3 cellular contexts compared by ENCODE assay signal in genomic region chr16:47705268-47705667, GRCh38.
TF ChIP-seq lines count a peak whose summit lies in the region.

No MANE protein-coding gene starts in this region.

TF ChIP-seq in HepG2, 621 proteins besides CTCF, POLR2A, EP300 and RAD21 (continued from another document):
- TF ChIP-seq, protein P1, sequence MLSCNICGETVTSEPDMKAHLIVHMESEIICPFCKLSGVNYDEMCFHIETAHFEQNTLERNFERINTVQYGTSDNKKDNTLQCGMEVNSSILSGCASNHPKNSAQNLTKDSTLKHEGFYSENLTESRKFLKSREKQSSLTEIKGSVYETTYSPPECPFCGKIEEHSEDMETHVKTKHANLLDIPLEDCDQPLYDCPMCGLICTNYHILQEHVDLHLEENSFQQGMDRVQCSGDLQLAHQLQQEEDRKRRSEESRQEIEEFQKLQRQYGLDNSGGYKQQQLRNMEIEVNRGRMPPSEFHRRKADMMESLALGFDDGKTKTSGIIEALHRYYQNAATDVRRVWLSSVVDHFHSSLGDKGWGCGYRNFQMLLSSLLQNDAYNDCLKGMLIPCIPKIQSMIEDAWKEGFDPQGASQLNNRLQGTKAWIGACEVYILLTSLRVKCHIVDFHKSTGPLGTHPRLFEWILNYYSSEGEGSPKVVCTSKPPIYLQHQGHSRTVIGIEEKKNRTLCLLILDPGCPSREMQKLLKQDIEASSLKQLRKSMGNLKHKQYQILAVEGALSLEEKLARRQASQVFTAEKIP (CRISPR knock-in tag; IDR thresholded peaks at IDR 0.05; ENCODE audit: borderline replicate concordance), result no peak
- TF ChIP-seq ZNF335 (CRISPR knock-in tag; IDR thresholded peaks at IDR 0.05) (no peak), XRCC5 (optimal IDR thresholded peaks at IDR 0.05; ENCODE audit: low read length) (no peak), TFDP1 (CRISPR knock-in tag; IDR thresholded peaks at IDR 0.05; ENCODE audit: borderline replicate concordance) (no peak), DZIP1 (CRISPR knock-in tag; IDR thresholded peaks at IDR 0.05) (no peak), PBX2 (CRISPR knock-in tag; IDR thresholded peaks at IDR 0.05) (no peak), MIXL1 (CRISPR knock-in tag; IDR thresholded peaks at IDR 0.05) (no peak), IRF2 (CRISPR knock-in tag; IDR thresholded peaks at IDR 0.05) (no peak)

TF ChIP-seq in WTC11, 78 proteins besides CTCF, POLR2A, EP300 and RAD21 (continued from another document):
- TF ChIP-seq, protein P2, sequence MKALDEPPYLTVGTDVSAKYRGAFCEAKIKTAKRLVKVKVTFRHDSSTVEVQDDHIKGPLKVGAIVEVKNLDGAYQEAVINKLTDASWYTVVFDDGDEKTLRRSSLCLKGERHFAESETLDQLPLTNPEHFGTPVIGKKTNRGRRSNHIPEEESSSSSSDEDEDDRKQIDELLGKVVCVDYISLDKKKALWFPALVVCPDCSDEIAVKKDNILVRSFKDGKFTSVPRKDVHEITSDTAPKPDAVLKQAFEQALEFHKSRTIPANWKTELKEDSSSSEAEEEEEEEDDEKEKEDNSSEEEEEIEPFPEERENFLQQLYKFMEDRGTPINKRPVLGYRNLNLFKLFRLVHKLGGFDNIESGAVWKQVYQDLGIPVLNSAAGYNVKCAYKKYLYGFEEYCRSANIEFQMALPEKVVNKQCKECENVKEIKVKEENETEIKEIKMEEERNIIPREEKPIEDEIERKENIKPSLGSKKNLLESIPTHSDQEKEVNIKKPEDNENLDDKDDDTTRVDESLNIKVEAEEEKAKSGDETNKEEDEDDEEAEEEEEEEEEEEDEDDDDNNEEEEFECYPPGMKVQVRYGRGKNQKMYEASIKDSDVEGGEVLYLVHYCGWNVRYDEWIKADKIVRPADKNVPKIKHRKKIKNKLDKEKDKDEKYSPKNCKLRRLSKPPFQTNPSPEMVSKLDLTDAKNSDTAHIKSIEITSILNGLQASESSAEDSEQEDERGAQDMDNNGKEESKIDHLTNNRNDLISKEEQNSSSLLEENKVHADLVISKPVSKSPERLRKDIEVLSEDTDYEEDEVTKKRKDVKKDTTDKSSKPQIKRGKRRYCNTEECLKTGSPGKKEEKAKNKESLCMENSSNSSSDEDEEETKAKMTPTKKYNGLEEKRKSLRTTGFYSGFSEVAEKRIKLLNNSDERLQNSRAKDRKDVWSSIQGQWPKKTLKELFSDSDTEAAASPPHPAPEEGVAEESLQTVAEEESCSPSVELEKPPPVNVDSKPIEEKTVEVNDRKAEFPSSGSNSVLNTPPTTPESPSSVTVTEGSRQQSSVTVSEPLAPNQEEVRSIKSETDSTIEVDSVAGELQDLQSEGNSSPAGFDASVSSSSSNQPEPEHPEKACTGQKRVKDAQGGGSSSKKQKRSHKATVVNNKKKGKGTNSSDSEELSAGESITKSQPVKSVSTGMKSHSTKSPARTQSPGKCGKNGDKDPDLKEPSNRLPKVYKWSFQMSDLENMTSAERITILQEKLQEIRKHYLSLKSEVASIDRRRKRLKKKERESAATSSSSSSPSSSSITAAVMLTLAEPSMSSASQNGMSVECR (CRISPR knock-in tag; IDR thresholded peaks at IDR 0.05; ENCODE audit: borderline replicate concordance), result no peak

TF ChIP-seq in SK-N-SH treated with all-trans-retinoic acid at 6 μM for 48 hours, 23 proteins besides CTCF, POLR2A, EP300 and RAD21 (continued from another document):
- no peak for TF ChIP-seq TSHZ2 (CRISPR knock-in tag; IDR thresholded peaks at IDR 0.05)
- no peak for TF ChIP-seq ZFP30 (CRISPR knock-in tag; IDR thresholded peaks at IDR 0.05)
- no peak for TF ChIP-seq TOX (CRISPR knock-in tag; IDR thresholded peaks at IDR 0.05; ENCODE audit: borderline replicate concordance)
- no peak for TF ChIP-seq CSDC2 (CRISPR knock-in tag; IDR thresholded peaks at IDR 0.05)
- TF ChIP-seq PATZ1 (CRISPR knock-in tag; IDR thresholded peaks at IDR 0.05; ENCODE audit: borderline replicate concordance), result no peak
- no peak for TF ChIP-seq ISL1 (CRISPR knock-in tag; IDR thresholded peaks at IDR 0.05)
- TF ChIP-seq GLIS3 (CRISPR knock-in tag; IDR thresholded peaks at IDR 0.05), result no peak
- no peak for TF ChIP-seq SNAI2 (CRISPR knock-in tag; IDR thresholded peaks at IDR 0.05)
TF ChIP-seq in SK-N-SH treated with all-trans-retinoic acid at 6 μM for 48 hours: peak in this region for 0.
